8 cellular contexts compared by ENCODE assay signal in genomic region chr17:18363021-18363941, GRCh38. TPM values are rescaled to one million over a fixed set of nuclear protein-coding genes. Genes with fewer than 3 reads are reported as not detected.
A peak's percentile ranks its signal among the peaks of the same experiment; 100 is the strongest.
DNase-seq lines count a peak whose midpoint lies in the region; ATAC-seq, FAIRE-seq and TF ChIP-seq lines count a peak whose summit lies in the region.

SHMT1 (minus strand) TSS chr17:18363550; CDS start chr17:18355981, 7,569 bp downstream.

- peak; percentile 65 to 80 for TF ChIP-seq POLR2A in thyroid gland (IDR thresholded peaks at IDR 0.05)

- WGBS in pancreas, 2 donors, result 1% methylated on average over 76 to 78 of the region's 78 CpGs
- 1 to 7% methylated on average over 8 to 54 of the region's 78 CpGs for WGBS in thyroid gland, 2 donors

- intact Hi-C loops in Right ventricle myocardium superior (cut with DNase I), result no loop called here
- intact Hi-C loops in pancreas (cut with DNase I), result no loop called here
- intact Hi-C loops in thyroid gland (cut with DNase I), result no loop called here

- H3K4me3 ChIP-seq in GM12865 (ENCODE audit: low read depth, low read length) (peak within 1 kb of the TSS; percentile 58), pancreas (peak within 1 kb of the TSS; percentile 75 to 90 (median 85)), thyroid gland (replicated peaks in 1 of 3) (peak within 1 kb of the TSS; percentile 9 to 75 (median 66))

- no peaks in the 10 kb centered on the region for H3K9me3 ChIP-seq in pancreas
- no peaks in the 10 kb centered on the region for H3K9me3 ChIP-seq in thyroid gland

- no peaks in the 10 kb centered on the region for H3K36me3 ChIP-seq in pancreas
- H3K36me3 ChIP-seq in thyroid gland, result no peaks in the 10 kb centered on the region

- TF ChIP-seq CTCF in GM12865 (IDR thresholded peaks at IDR 0.05; ENCODE audit: insufficient read depth, low read depth, low read length, missing control alignments), result no peak
- TF ChIP-seq CTCF in pancreas (IDR thresholded peaks at IDR 0.05), result no peak
- TF ChIP-seq CTCF in thyroid gland (IDR thresholded peaks at IDR 0.05), result peak in 1 of 6 experiments; percentile 6

- no peak for FAIRE-seq in pancreas (lab: Jason Lieb, UNC)

- peak; percentile 96 for DNase-seq in GM12865 (ENCODE audit: low read depth)
- DNase-seq in NCI-H1105 treated with DMSO at 0.1 percent for 48 hours (lab: John Stamatoyannopoulos, UW), result peak; percentile 97
- DNase-seq in SW480 (ENCODE audit: low spot score), result peak; percentile 90
- DNase-seq in activated naive CD8-positive, alpha-beta T cell treated with anti-CD3 and anti-CD28 coated beads, Interleukin-2, amount 50 U/mL, for 16 hours (ENCODE audit: low read depth, low spot score), result peak; percentile 79
- DNase-seq in Right ventricle myocardium superior, result peak; percentile 98
- DNase-seq in pancreas, result peak; percentile 93 to 98 (median 96)
- DNase-seq in thyroid gland, result peak; percentile 97 to 98

- peak; percentile 98 for ATAC-seq in HG02642 (IDR thresholded peaks at IDR 0.05; ENCODE audit: poor library complexity, unreplicated experiment)
- ATAC-seq in Right ventricle myocardium superior (ENCODE audit: poor library complexity), result peak; percentile 100
- peak; percentile 99 to 100 (median 100) for ATAC-seq in pancreas

- peaks cover 0 to 7% (median 0%) of the 10 kb centered on the region in 3 donors for H3K4me1 ChIP-seq in pancreas
- H3K4me1 ChIP-seq in thyroid gland, result peaks cover 7 to 15% of the 10 kb centered on the region in 2 donors

- no peaks in the 10 kb centered on the region for H3K27me3 ChIP-seq in pancreas
- H3K27me3 ChIP-seq in thyroid gland, result no peaks in the 10 kb centered on the region

- H3K27ac ChIP-seq in pancreas (peak within 1 kb of the TSS; percentile 26 to 70 (median 48)), thyroid gland (peak within 1 kb of the TSS; percentile 66 to 93 (median 85))

RNA-seq across cellular contexts. Expression of gene SHMT1, which starts in this region (rescaled TPM):
- 10.0 TPM for total RNA-seq in Right ventricle myocardium superior
- total RNA-seq in pancreas, result 10 to 100 TPM in 3 of 6 donors, 1 to 10 TPM in 3; 5.8 to 14.3 (median 10.3) TPM
- polyA plus RNA-seq in pancreas, result 10 to 100 TPM; 11.3 to 14.3 TPM
- total RNA-seq in thyroid gland, result 100 to 1,000 TPM in 1 of 4 donors, 10 to 100 TPM in 3; 59.9 to 117 (median 82.7) TPM

Comparison
In these comparisons a context has a peak if more than half of its experiments do, and no peak if none do; other contexts are left out.
1. Peak in every context shown above with its lines: DNase-seq, ATAC-seq, H3K4me3 ChIP-seq and H3K27ac ChIP-seq.